ENCODE assay signal across 8 cellular contexts in the genomic region with DNA sequence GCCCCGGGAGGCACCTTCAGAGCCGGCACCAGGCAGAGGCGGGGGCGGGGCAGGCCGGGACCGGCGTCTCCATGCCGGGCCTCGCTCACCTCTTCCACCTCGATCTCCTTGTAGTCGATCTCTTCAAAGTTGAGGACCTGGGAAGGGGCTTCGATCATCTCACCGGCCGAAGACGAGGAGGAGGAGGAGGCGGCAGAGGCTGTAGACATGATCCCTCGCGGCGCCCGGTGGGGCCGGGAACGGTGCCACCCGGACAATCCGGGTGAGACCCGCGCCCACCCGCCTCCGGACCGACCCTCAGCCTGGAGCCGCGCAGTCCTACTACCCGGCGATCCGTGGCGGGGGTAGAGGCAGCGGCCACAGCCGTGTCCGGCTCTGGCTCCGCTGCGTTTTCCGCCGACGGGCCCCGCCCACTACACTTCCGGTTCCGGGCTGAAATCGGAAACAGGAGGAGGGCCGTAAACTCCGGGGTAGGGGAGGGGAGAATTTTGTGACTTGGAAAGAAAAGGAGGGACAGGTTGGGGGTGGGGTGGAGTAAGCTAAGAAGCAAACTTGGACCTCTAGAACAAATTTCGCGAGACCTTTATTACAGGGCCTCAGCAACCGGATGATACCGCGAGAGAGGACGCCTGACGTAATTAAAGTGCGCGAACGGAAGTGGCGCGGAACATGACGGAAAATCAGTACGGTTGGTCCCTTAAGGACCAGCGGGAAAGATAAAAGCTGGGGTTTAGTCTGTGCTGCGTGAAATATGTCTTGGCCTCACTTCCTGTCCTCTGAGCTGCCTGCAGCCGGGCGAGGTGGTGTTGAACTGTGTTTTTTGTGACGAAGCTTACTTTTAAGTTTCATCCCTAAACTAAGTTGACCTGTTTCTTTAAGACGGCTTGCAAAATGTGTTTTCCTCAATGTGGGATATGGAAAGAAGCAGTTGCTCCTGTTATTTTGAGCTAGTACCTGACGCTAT. TPM values are rescaled to one million over a fixed set of nuclear protein-coding genes. Genes with fewer than 3 reads are reported as not detected.
A peak's percentile ranks its signal among the peaks of the same experiment; 100 is the strongest.
DNase-seq lines count a peak whose midpoint lies in the region; ATAC-seq and TF ChIP-seq lines count a peak whose summit lies in the region.

A gene (minus strand): TSS at position 398 of the 964 bp plus-strand sequence. CDS start 189 bp downstream, at position 209.

- in situ Hi-C loops in GM13977 (cut with MboI; ENCODE audit: low pct_unique_long_range_greater_than_20kb, low sequenced_read_pairs, unreplicated experiment): no loop called here

- no peaks in the 10 kb centered on the region for H3K36me3 ChIP-seq in left ventricle myocardium inferior

- H3K36me3 Mint-ChIP-seq in T-helper 1 cell treated with Interleukin-12 subunit alpha and Interleukin-12 subunit beta and Interleukin-4 antibody, amounts not matched to agents 30 μg/mL and 1 μg/mL, for 36 hours (ENCODE audit: low read depth): peaks cover 3% of the 10 kb centered on the region
- H3K36me3 Mint-ChIP-seq in progenitor cell of endocrine pancreas (ENCODE audit: insufficient read depth): no peaks in the 10 kb centered on the region

- peak within 1 kb of the TSS; percentile 93 for H3K27ac ChIP-seq in left ventricle myocardium inferior (replicated peaks)

- peaks cover 32% of the 10 kb centered on the region for H3K27me3 Mint-ChIP-seq in T-helper 1 cell treated with Interleukin-12 subunit alpha and Interleukin-12 subunit beta and Interleukin-4 antibody, amounts not matched to agents 30 μg/mL and 1 μg/mL, for 36 hours (ENCODE audit: low read depth)
- H3K27me3 Mint-ChIP-seq in progenitor cell of endocrine pancreas: peaks cover 18% of the 10 kb centered on the region

- no peaks in the 10 kb centered on the region for H3K27me3 ChIP-seq in left ventricle myocardium inferior (ENCODE audit: low read depth)

- H3K4me3 ChIP-seq in left ventricle myocardium inferior: peak within 1 kb of the TSS; percentile 93

- no peak for TF ChIP-seq CTCF in GM13977 (IDR thresholded peaks at IDR 0.05; ENCODE audit: extremely low read depth, insufficient read depth, missing control alignments)
- no peak for TF ChIP-seq CTCF in left ventricle myocardium inferior (IDR thresholded peaks at IDR 0.05; ENCODE audit: borderline replicate concordance)
- TF ChIP-seq CTCF in progenitor cell of endocrine pancreas (IDR thresholded peaks at IDR 0.05; ENCODE audit: unreplicated experiment): no peak

- H3K4me1 ChIP-seq in left ventricle myocardium inferior: peaks cover 53% of the 10 kb centered on the region

- peak; percentile 82 for ATAC-seq in HG02884 (IDR thresholded peaks at IDR 0.05; ENCODE audit: unreplicated experiment)

- H3K4me1 Mint-ChIP-seq in T-helper 1 cell treated with Interleukin-12 subunit alpha and Interleukin-12 subunit beta and Interleukin-4 antibody, amounts not matched to agents 30 μg/mL and 1 μg/mL, for 36 hours (ENCODE audit: low read depth): peaks cover 32% of the 10 kb centered on the region
- peaks cover 20% of the 10 kb centered on the region for H3K4me1 Mint-ChIP-seq in progenitor cell of endocrine pancreas (ENCODE audit: low read depth)

- DNase-seq in GM13977 (ENCODE audit: low spot score) (peak; percentile 83), NCI-H1694 (lab: John Stamatoyannopoulos, UW) (peak; percentile 93), amniotic stem cell (lab: John Stamatoyannopoulos, UW) (peak; percentile 92), left ventricle myocardium inferior (peak; percentile 92), progenitor cell of endocrine pancreas (ENCODE audit: low spot score, unreplicated experiment) (peak; percentile 75), ureter (ENCODE audit: low spot score) (peak; percentile 95)

- H3K9me3 Mint-ChIP-seq in T-helper 1 cell treated with Interleukin-12 subunit alpha and Interleukin-12 subunit beta and Interleukin-4 antibody, amounts not matched to agents 30 μg/mL and 1 μg/mL, for 36 hours: no peaks in the 10 kb centered on the region
- H3K9me3 Mint-ChIP-seq in progenitor cell of endocrine pancreas (ENCODE audit: low read depth): no peaks in the 10 kb centered on the region

- peak within 1 kb of the TSS; percentile 95 for H3K27ac Mint-ChIP-seq in T-helper 1 cell treated with Interleukin-12 subunit alpha and Interleukin-12 subunit beta and Interleukin-4 antibody, amounts not matched to agents 30 μg/mL and 1 μg/mL, for 36 hours
- H3K27ac Mint-ChIP-seq in progenitor cell of endocrine pancreas: peak within 1 kb of the TSS; percentile 100

- H3K4me3 Mint-ChIP-seq in T-helper 1 cell treated with Interleukin-12 subunit alpha and Interleukin-12 subunit beta and Interleukin-4 antibody, amounts not matched to agents 30 μg/mL and 1 μg/mL, for 36 hours: peak within 1 kb of the TSS; percentile 91
- peak within 1 kb of the TSS; percentile 98 for H3K4me3 Mint-ChIP-seq in progenitor cell of endocrine pancreas (ENCODE audit: low read depth)

- H3K9me3 ChIP-seq in left ventricle myocardium inferior (replicated peaks): no peaks in the 10 kb centered on the region

- intact Hi-C loops in left ventricle myocardium inferior (cut with micrococcal nuclease): no loop called here

RNA-seq across cellular contexts. Expression of the gene that starts here (rescaled TPM):
- total RNA-seq in left ventricle myocardium inferior (20.6 TPM), progenitor cell of endocrine pancreas (40.3 and 41.6 TPM in 2 replicates), ureter (31.3 TPM)

Comparison
In these comparisons a context has a peak if more than half of its experiments do, and no peak if none do; other contexts are left out.
1. Peak in every context shown above with its lines: DNase-seq, ATAC-seq, H3K4me3 ChIP-seq and H3K27ac ChIP-seq.